16 cellular contexts compared by ENCODE assay signal in genomic region chr12:90268574-90268973, GRCh38.
"Had no signal": no experiment of that assay in that cellular context is flagged by ENCODE, and none has a peak within 500 bp of the region (broad histone marks: within the 10 kb centered on the region; RNA-seq: fewer than 3 reads in every experiment).

No MANE protein-coding gene starts in this region.

- H3K4me1 Mint-ChIP-seq: activated B cell treated with CpG ODN at 0.5 μM for 24 hours; activated CD4-positive, alpha-beta T cell treated with anti-CD3 and anti-CD28 coated beads, Interleukin-2, amount 10 ng/mL, durations not matched to agents 24 days and 14 days; activated naive CD4-positive, alpha-beta T cell treated with anti-CD3 and anti-CD28 coated beads, Interleukin-2, amount 10 ng/mL, durations not matched to agents 7 days and 5 days; natural killer cell had no signal

- H3K27ac Mint-ChIP-seq: activated B cell treated with CpG ODN at 0.5 μM for 24 hours; activated CD4-positive, alpha-beta T cell treated with anti-CD3 and anti-CD28 coated beads, Interleukin-2, amount 10 ng/mL, durations not matched to agents 24 days and 14 days; activated naive CD4-positive, alpha-beta T cell treated with anti-CD3 and anti-CD28 coated beads, Interleukin-2, amount 10 ng/mL, durations not matched to agents 7 days and 5 days; activated T-helper 1 cell treated with anti-CD3 and anti-CD28 coated beads, Interleukin-12 subunit alpha, Interleukin-12 subunit beta, Interleukin-2, Interleukin-4 antibody, amounts not matched to agents 30 ng/mL and 10 ng/mL and 1 ng/mL, durations not matched to agents 14 hours and 24 hours and 36 hours; natural killer cell had no signal

- H3K9me3 Mint-ChIP-seq: activated B cell treated with CpG ODN at 0.5 μM for 24 hours; activated CD4-positive, alpha-beta T cell treated with anti-CD3 and anti-CD28 coated beads, Interleukin-2, amount 10 ng/mL, durations not matched to agents 24 days and 14 days; activated naive CD4-positive, alpha-beta T cell treated with anti-CD3 and anti-CD28 coated beads, Interleukin-2, amount 10 ng/mL, durations not matched to agents 7 days and 5 days; activated T-helper 1 cell treated with anti-CD3 and anti-CD28 coated beads, Interleukin-12 subunit alpha, Interleukin-12 subunit beta, Interleukin-2, Interleukin-4 antibody, amounts not matched to agents 30 ng/mL and 10 ng/mL and 1 ng/mL, durations not matched to agents 14 hours and 24 hours and 36 hours had no signal

- DNase-seq: activated B cell treated with CpG ODN at 0.5 μM for 24 hours; activated CD4-positive, alpha-beta T cell treated with anti-CD3 and anti-CD28 coated beads, Interleukin-2, amount 10 ng/mL, durations not matched to agents 24 days and 14 days; activated naive CD4-positive, alpha-beta T cell treated with anti-CD3 and anti-CD28 coated beads, Interleukin-2, amount 10 ng/mL, durations not matched to agents 7 days and 5 days; adrenal gland; caudate nucleus; colonic mucosa; effector CD4-positive, alpha-beta T cell; foreskin keratinocyte; heart left ventricle; left colon; natural killer cell; tibial artery had no signal

- ATAC-seq: foreskin keratinocyte, heart left ventricle, left colon, natural killer cell had no signal

- H3K4me3 ChIP-seq: adrenal gland, colonic mucosa, heart left ventricle, right atrium auricular region, skin epidermis, tibial artery, vagina had no signal

- H3K36me3 Mint-ChIP-seq: activated naive CD4-positive, alpha-beta T cell treated with anti-CD3 and anti-CD28 coated beads, Interleukin-2, amount 10 ng/mL, durations not matched to agents 7 days and 5 days; natural killer cell had no signal

- H3K4me3 Mint-ChIP-seq: activated B cell treated with CpG ODN at 0.5 μM for 24 hours; activated CD4-positive, alpha-beta T cell treated with anti-CD3 and anti-CD28 coated beads, Interleukin-2, amount 10 ng/mL, durations not matched to agents 24 days and 14 days; activated naive CD4-positive, alpha-beta T cell treated with anti-CD3 and anti-CD28 coated beads, Interleukin-2, amount 10 ng/mL, durations not matched to agents 7 days and 5 days; activated T-helper 1 cell treated with anti-CD3 and anti-CD28 coated beads, Interleukin-12 subunit alpha, Interleukin-12 subunit beta, Interleukin-2, Interleukin-4 antibody, amounts not matched to agents 30 ng/mL and 10 ng/mL and 1 ng/mL, durations not matched to agents 14 hours and 24 hours and 36 hours; natural killer cell had no signal

- H3K27me3 Mint-ChIP-seq: activated B cell treated with CpG ODN at 0.5 μM for 24 hours; activated naive CD4-positive, alpha-beta T cell treated with anti-CD3 and anti-CD28 coated beads, Interleukin-2, amount 10 ng/mL, durations not matched to agents 7 days and 5 days had no signal
